In genomic region chr15:77070180-77070499, GRCh38 we compare ENCODE assay signal across 8 cellular contexts. TPM values are rescaled to one million over a fixed set of nuclear protein-coding genes. Genes with fewer than 3 reads are reported as not detected.
DNase-seq lines count a peak whose midpoint lies in the region; ATAC-seq, FAIRE-seq and TF ChIP-seq lines count a peak whose summit lies in the region.

No MANE protein-coding gene starts in this region.

- FAIRE-seq in endothelial cell of umbilical vein (lab: Jason Lieb, UNC) (no peak), H54 (lab: Jason Lieb, UNC) (no peak)

- no peak for DNase-seq in Caco-2
- DNase-seq in endothelial cell of umbilical vein (ENCODE audit: low read depth, low spot score), result no peak
- no peak for DNase-seq in ovary
- DNase-seq in AG20443 (ENCODE audit: low spot score), result no peak
- DNase-seq in H54 (ENCODE audit: insufficient read length, low spot score), result no peak
- no peak for DNase-seq in CD1c-positive myeloid dendritic cell (ENCODE audit: extremely low spot score)

- peak overlapping the region; percentile 45 for H3K27ac Mint-ChIP-seq in Caco-2 (ENCODE audit: unreplicated experiment)

- no peak overlapping the region for H2AFZ ChIP-seq in OCI-LY3 (ENCODE audit: low read depth, low read length)
- H2AFZ ChIP-seq in endothelial cell of umbilical vein (ENCODE audit: low read depth, low read length), result peak overlapping the region; percentile 74

- H3K4me3 ChIP-seq in Caco-2 (ENCODE audit: low read depth, low read length) (peak overlapping the region; percentile 64), OCI-LY3 (ENCODE audit: low read length) (peak overlapping the region; percentile 93), endothelial cell of umbilical vein (replicated peaks in 1 of 3; ENCODE audit: insufficient read depth in 1 of 3, low read depth in 1 of 3, low read length in 3 of 3) (peak overlapping the region; percentile 53 to 98 (median 90)), ovary (peak overlapping the region; percentile 86)

- no peaks in the 10 kb centered on the region for H3K27me3 ChIP-seq in Caco-2 (replicated peaks; ENCODE audit: control insufficient read depth, insufficient read depth, low read length)
- H3K27me3 ChIP-seq in OCI-LY3 (ENCODE audit: low read depth, low read length), result 0 out of 2 replicates have a peak, but pooled peaks cover 4% of the 10 kb centered on the region
- H3K27me3 ChIP-seq in endothelial cell of umbilical vein (ENCODE audit: control insufficient read depth in 2 of 2, insufficient read depth in 2 of 2, low read length in 2 of 2), result peaks cover 4% of the 10 kb centered on the region in 2 experiments
- no peaks in the 10 kb centered on the region for H3K27me3 ChIP-seq in ovary

- intact Hi-C loops in Caco-2 (cut with micrococcal nuclease; ENCODE audit: unreplicated experiment), result no loop called here
- intact Hi-C loops in endothelial cell of umbilical vein (cut with micrococcal nuclease), result loop anchor here (2.0 kb wide), 1 partner anchor 35 kb away; no protein-coding TSS in a partner anchor
- intact Hi-C loops in ovary (cut with DNase I), result no loop called here

- H3K27me3 Mint-ChIP-seq in Caco-2 (ENCODE audit: insufficient read depth, unreplicated experiment), result no peaks in the 10 kb centered on the region

- no peaks in the 10 kb centered on the region; the same call in 1 of the 2 replicates for H3K36me3 ChIP-seq in Caco-2 (ENCODE audit: control insufficient read depth, insufficient read depth, low read length)
- H3K36me3 ChIP-seq in OCI-LY3 (replicated peaks; ENCODE audit: low read depth, low read length), result peaks cover 12% of the 10 kb centered on the region
- no peaks in the 10 kb centered on the region for H3K36me3 ChIP-seq in endothelial cell of umbilical vein (ENCODE audit: control insufficient read depth in 2 of 2, extremely low read depth in 1 of 2, insufficient read depth in 2 of 2, low read length in 2 of 2)
- H3K36me3 ChIP-seq in ovary, result no peaks in the 10 kb centered on the region

- peaks cover 57% of the 10 kb centered on the region for H3K79me2 ChIP-seq in OCI-LY3 (ENCODE audit: low read length)
- peaks cover 49% of the 10 kb centered on the region for H3K79me2 ChIP-seq in endothelial cell of umbilical vein (ENCODE audit: control insufficient read depth, insufficient read depth, low read length)

- no TSS peak for BruUV-seq in Caco-2 (replicated peaks; lab: Mats Ljungman, UMichigan)
- no TSS peak for BruUV-seq in endothelial cell of umbilical vein (replicated peaks; lab: Mats Ljungman, UMichigan)

- POLR2A ChIA-PET in Caco-2 (lab: Charles Lee), result no interaction called here
- POLR2A ChIA-PET in endothelial cell of umbilical vein (lab: Charles Lee), result no interaction called here

- peaks cover 42% of the 10 kb centered on the region for H4K20me1 ChIP-seq in OCI-LY3 (ENCODE audit: insufficient read depth, low read length)
- no peaks in the 10 kb centered on the region for H4K20me1 ChIP-seq in endothelial cell of umbilical vein (replicated peaks; ENCODE audit: control insufficient read depth, extremely low read depth, insufficient read depth, low read length)

- H3K4me1 ChIP-seq in Caco-2 (peaks cover 36% of the 10 kb centered on the region), OCI-LY3 (ENCODE audit: low read length) (peaks cover 38% of the 10 kb centered on the region), endothelial cell of umbilical vein (ENCODE audit: control insufficient read depth, extremely low read depth, insufficient read depth, low read length) (peaks cover 38% of the 10 kb centered on the region), ovary (ENCODE audit: insufficient read depth) (peaks cover 7% of the 10 kb centered on the region)

- H3K4me1 Mint-ChIP-seq in Caco-2 (ENCODE audit: low read depth, unreplicated experiment), result peaks cover 42% of the 10 kb centered on the region

- peak overlapping the region; percentile 85 for H3K9ac ChIP-seq in OCI-LY3 (ENCODE audit: low read length)
- peak overlapping the region; percentile 95 for H3K9ac ChIP-seq in endothelial cell of umbilical vein (replicated peaks; ENCODE audit: extremely low read depth, insufficient read depth, low read length)

- dilution Hi-C loops in endothelial cell of umbilical vein (cut with MboI; ENCODE audit: extremely low pct_ligation_motif_present, low sequenced_read_pairs), result no loop called here

- peaks cover 17% of the 10 kb centered on the region for H3K36me3 Mint-ChIP-seq in Caco-2 (ENCODE audit: insufficient read depth, unreplicated experiment)

- H3K9me3 Mint-ChIP-seq in Caco-2 (ENCODE audit: unreplicated experiment), result no peaks in the 10 kb centered on the region

- CTCF ChIA-PET in Caco-2 (lab: Charles Lee), result no interaction called here
- CTCF ChIA-PET in endothelial cell of umbilical vein (lab: Charles Lee), result interaction anchor here (1.2 to 2.5 kb wide), 3 partner anchors 10 to 473 kb away, joined by 4 to 10 read pairs (median 8); no protein-coding TSS in a partner anchor

- H3K4me3 Mint-ChIP-seq in Caco-2 (ENCODE audit: unreplicated experiment), result peak overlapping the region; percentile 82

- TF ChIP-seq EP300 in ovary (IDR thresholded peaks at IDR 0.05), result no peak

- no peak for ATAC-seq in GM21381 (IDR thresholded peaks at IDR 0.05; ENCODE audit: unreplicated experiment)

- TF ChIP-seq CTCF in Caco-2 (IDR thresholded peaks at IDR 0.05; ENCODE audit: insufficient read depth in 1 of 2, low read depth in 1 of 2, low read length in 1 of 2, severe bottlenecking in 1 of 2, unreplicated experiment in 1 of 2) (no peak), OCI-LY3 (IDR thresholded peaks at IDR 0.05; ENCODE audit: low read depth, low read length) (no peak), endothelial cell of umbilical vein (IDR thresholded peaks at IDR 0.05; ENCODE audit: extremely low read depth in 1 of 2, insufficient read depth in 1 of 2, low read depth in 1 of 2, low read length in 2 of 2) (no peak), ovary (IDR thresholded peaks at IDR 0.05) (no peak)

- no peaks in the 10 kb centered on the region for H3K9me1 ChIP-seq in endothelial cell of umbilical vein (replicated peaks; ENCODE audit: control insufficient read depth, extremely low read depth, insufficient read depth, low read length)

- no peak for TF ChIP-seq POLR2A in endothelial cell of umbilical vein (IDR thresholded peaks at IDR 0.05; ENCODE audit: low read depth, low read length)
- TF ChIP-seq POLR2A in ovary (IDR thresholded peaks at IDR 0.05), result no peak
- no peak for TF ChIP-seq POLR2A in H54 (IDR thresholded peaks at IDR 0.05; ENCODE audit: low read depth, low read length)

- H3K27ac ChIP-seq in OCI-LY3 (ENCODE audit: low read length) (peak overlapping the region; percentile 55), endothelial cell of umbilical vein (ENCODE audit: insufficient read depth, low read depth, low read length) (peak overlapping the region; percentile 81), ovary (peak overlapping the region; percentile 63 to 90)

- H3K4me2 ChIP-seq in OCI-LY3 (ENCODE audit: low read length), result peak overlapping the region; percentile 93
- H3K4me2 ChIP-seq in endothelial cell of umbilical vein (ENCODE audit: insufficient read depth, low read length), result peak overlapping the region; percentile 98

- 0% methylated on average over 18 of the region's 18 CpGs for WGBS in ovary, 3 donors

- H3K9me3 ChIP-seq in Caco-2 (no peaks in the 10 kb centered on the region), OCI-LY3 (ENCODE audit: insufficient read depth, low read length) (no peaks in the 10 kb centered on the region), endothelial cell of umbilical vein (replicated peaks; ENCODE audit: control insufficient read depth, insufficient read depth, low read length) (no peaks in the 10 kb centered on the region), ovary (no peaks in the 10 kb centered on the region)

TF ChIP-seq in endothelial cell of umbilical vein, 7 proteins besides CTCF, POLR2A, EP300 and RAD21:
- no peak for TF ChIP-seq GATA2 (IDR thresholded peaks at IDR 0.05; ENCODE audit: insufficient read depth, insufficient read length, low read depth, low read length)
- TF ChIP-seq MAX (IDR thresholded peaks at IDR 0.05; ENCODE audit: insufficient read depth, insufficient read length), result no peak
- no peak for TF ChIP-seq MYC (IDR thresholded peaks at IDR 0.05; ENCODE audit: low read depth, low read length)
- no peak for TF ChIP-seq POLR2AphosphoS5 (IDR thresholded peaks at IDR 0.05; ENCODE audit: insufficient read depth, low read depth, low read length)
- no peak for TF ChIP-seq FOS (IDR thresholded peaks at IDR 0.05; ENCODE audit: borderline replicate concordance, insufficient read depth, low read length)
- no peak for TF ChIP-seq JUN (IDR thresholded peaks at IDR 0.05; ENCODE audit: borderline replicate concordance, insufficient read depth, insufficient read length, low read depth)
- no peak for TF ChIP-seq EZH2 (IDR thresholded peaks at IDR 0.05; ENCODE audit: borderline replicate concordance, low read depth, low read length, severe bottlenecking)

RNA-seq across cellular contexts. Expression of gene TSPAN3, which starts 0.8 kb away (rescaled TPM):
- 224 and 237 TPM in 2 replicates for total RNA-seq in Caco-2 (2022)
- 202 and 215 TPM in 2 replicates for total RNA-seq in endothelial cell of umbilical vein
- polyA plus RNA-seq in endothelial cell of umbilical vein, result 540 and 606 TPM in 2 replicates
- 355 and 426 TPM in 2 replicates for polyA plus RNA-seq in endothelial cell of umbilical vein (2011; cell fraction: cytosol; rRNA removed)
- polyA plus RNA-seq in endothelial cell of umbilical vein (2011; cell fraction: nucleus; rRNA removed), result 183 and 205 TPM in 2 replicates
- polyA plus RNA-seq in endothelial cell of umbilical vein (2012), result 245 and 300 TPM in 2 replicates
- 517 and 589 TPM in 2 replicates for polyA minus RNA-seq in endothelial cell of umbilical vein
- polyA minus RNA-seq in endothelial cell of umbilical vein (2011; cell fraction: cytosol; rRNA and poly(A)+ RNA removed), result 73.8 TPM
- 67.3 and 107 TPM in 2 replicates for polyA minus RNA-seq in endothelial cell of umbilical vein (2011; cell fraction: nucleus; rRNA and poly(A)+ RNA removed)
- 100 to 1,000 TPM; 140 to 266 (median 174) TPM for total RNA-seq in ovary
- 100 to 1,000 TPM; 196 to 244 TPM for polyA plus RNA-seq in ovary
